ENCODE assay signal across 8 cellular contexts in genomic region chr3:138434276-138434874, GRCh38. TPM values are rescaled to one million over a fixed set of nuclear protein-coding genes. Genes with fewer than 3 reads are reported as not detected.
DNase-seq lines count a peak whose midpoint lies in the region; ATAC-seq and TF ChIP-seq lines count a peak whose summit lies in the region.

Gene ESYT3, plus strand, starts transcription at chr3:138434616. Its CDS starts 183 bp downstream, at chr3:138434799.

- H3K27me3 Mint-ChIP-seq in dendritic cell treated with granulocyte-macrophage colony-stimulating factor and Interleukin-4, amounts not matched to agents 40 ng/mL and 50 ng/mL, for 4 days: peaks cover 84% of the 10 kb centered on the region

- H3K27ac Mint-ChIP-seq in dendritic cell treated with granulocyte-macrophage colony-stimulating factor and Interleukin-4, amounts not matched to agents 40 ng/mL and 50 ng/mL, for 4 days: no peak within 1 kb of the TSS

- H3K4me1 Mint-ChIP-seq in dendritic cell treated with granulocyte-macrophage colony-stimulating factor and Interleukin-4, amounts not matched to agents 40 ng/mL and 50 ng/mL, for 4 days (ENCODE audit: low read depth): peaks cover 24% of the 10 kb centered on the region

- intact Hi-C loops in dendritic cell treated with granulocyte-macrophage colony-stimulating factor and Interleukin-4, amounts not matched to agents 40 ng/mL and 50 ng/mL, for 4 days (cut with micrococcal nuclease): no loop called here
- intact Hi-C loops in left lung (cut with DNase I): no loop called here

- no peak for TF ChIP-seq CTCF in WI38 (IDR thresholded peaks at IDR 0.05; ENCODE audit: low read depth, low read length)
- no peak for TF ChIP-seq CTCF in left lung (IDR thresholded peaks at IDR 0.05)

- H3K9me3 Mint-ChIP-seq in dendritic cell treated with granulocyte-macrophage colony-stimulating factor and Interleukin-4, amounts not matched to agents 40 ng/mL and 50 ng/mL, for 4 days: no peaks in the 10 kb centered on the region

- H3K27me3 ChIP-seq in left lung: peaks cover 14 to 61% of the 10 kb centered on the region in 2 donors

- H3K4me1 ChIP-seq in left lung: peaks cover 8 to 20% of the 10 kb centered on the region in 2 donors

- H3K36me3 Mint-ChIP-seq in dendritic cell treated with granulocyte-macrophage colony-stimulating factor and Interleukin-4, amounts not matched to agents 40 ng/mL and 50 ng/mL, for 4 days (ENCODE audit: low read depth): no peaks in the 10 kb centered on the region

- H3K4me3 Mint-ChIP-seq in dendritic cell treated with granulocyte-macrophage colony-stimulating factor and Interleukin-4, amounts not matched to agents 40 ng/mL and 50 ng/mL, for 4 days: peak within 1 kb of the TSS; percentile 84

- DNase-seq in ELR (ENCODE audit: low read depth) (peak; percentile 51), NCI-H1092 (lab: John Stamatoyannopoulos, UW) (peak; percentile 36), left lung (peak; percentile 91 to 96)
- peak; percentile 85 for DNase-seq in stimulated activated CD4-positive, alpha-beta T cell treated with anti-CD3 and anti-CD28 coated beads, Interleukin-15, amount 100 ng/mL, for 24 hours

- H3K27ac ChIP-seq in left lung: peak within 1 kb of the TSS; percentile 15 to 53

- ATAC-seq in left lung (peak; percentile 94), GM19397 (IDR thresholded peaks at IDR 0.05; ENCODE audit: unreplicated experiment) (no peak), GM21529 (IDR thresholded peaks at IDR 0.05; ENCODE audit: unreplicated experiment) (no peak)

- no peaks in the 10 kb centered on the region for H3K9me3 ChIP-seq in left lung

- H3K4me3 ChIP-seq in WI38 (ENCODE audit: low read depth, low read length) (peak within 1 kb of the TSS; percentile 40), left lung (peak within 1 kb of the TSS; percentile 43 to 54)

- H3K36me3 ChIP-seq in left lung: no peaks in the 10 kb centered on the region

RNA-seq across cellular contexts. Expression of gene ESYT3, which starts in this region (rescaled TPM):
- 10 to 100 TPM; 24.5 to 44.4 TPM for total RNA-seq in left lung

Comparison
In these comparisons a context has a peak if more than half of its experiments do, and no peak if none do; other contexts are left out.
1. DNase-seq: peak in every context shown above with its lines; median percentile 94 in left lung; 85 in stimulated activated CD4-positive, alpha-beta T cell treated with anti-CD3 and anti-CD28 coated beads, Interleukin-15, amount 100 ng/mL, for 24 hours; 51 in ELR; 36 in NCI-H1092.